In genomic region chr1:165597883-165598675, GRCh38 we compare ENCODE assay signal across 8 cellular contexts. TPM values are rescaled to one million over a fixed set of nuclear protein-coding genes. Genes with fewer than 3 reads are reported as not detected.
DNase-seq lines count a peak whose midpoint lies in the region; ATAC-seq and TF ChIP-seq lines count a peak whose summit lies in the region.

No MANE protein-coding gene starts in this region.

- H3K4me3 ChIP-seq in GM12865 (ENCODE audit: low read depth, low read length), result peak overlapping the region; percentile 62
- peak overlapping the region in 2 of 4 donors; percentile 38 to 66 for H3K4me3 ChIP-seq in adrenal gland
- peak overlapping the region; percentile 12 to 71 (median 60) for H3K4me3 ChIP-seq in heart left ventricle
- peak overlapping the region; percentile 67 for H3K4me3 ChIP-seq in trophoblast cell (ENCODE audit: low read depth, low read length)
- H3K4me3 ChIP-seq in transverse colon, result peak overlapping the region; percentile 49 to 69 (median 53)

- peak overlapping the region; percentile 76 for H4K12ac ChIP-seq in trophoblast cell (ENCODE audit: low read depth, low read length)

- WGBS in adrenal gland, 4 donors, result 0 to 1% (median 0%) methylated on average over 25 to 38 of the region's 38 CpGs
- WGBS in heart left ventricle, 4 donors, result 0 to 1% (median 0%) methylated on average over 28 to 38 of the region's 38 CpGs
- no CpG with 5 or more reads among the region's 38 CpGs for WGBS in trophoblast cell (ENCODE audit: extremely low coverage, insufficient coverage, insufficient read length)
- WGBS in transverse colon (ENCODE audit: low coverage in 1 of 2), 2 donors, result 0% methylated on average over 8 to 34 of the region's 38 CpGs

- peak overlapping the region; percentile 64 for H4K91ac ChIP-seq in trophoblast cell (ENCODE audit: low read depth, low read length)

- H3K4me1 ChIP-seq in adrenal gland (replicated peaks in 1 of 2), result peaks cover 12 to 13% of the 10 kb centered on the region in 2 donors
- H3K4me1 ChIP-seq in heart left ventricle, result peaks cover 0 to 26% (median 7%) of the 10 kb centered on the region in 12 donors
- H3K4me1 ChIP-seq in trophoblast cell (ENCODE audit: control insufficient read depth in 1 of 2, insufficient read depth in 2 of 2, low read length in 2 of 2), result peaks cover 4% of the 10 kb centered on the region in 2 experiments
- H3K4me1 ChIP-seq in transverse colon, result peaks cover 0 to 18% (median 8%) of the 10 kb centered on the region in 4 donors

- no peak for TF ChIP-seq POLR2A in adrenal gland (IDR thresholded peaks at IDR 0.05)
- TF ChIP-seq POLR2A in heart left ventricle (IDR thresholded peaks at IDR 0.05), result peak in 1 of 2 donors; percentile 15
- no peak for TF ChIP-seq POLR2A in transverse colon (IDR thresholded peaks at IDR 0.05)

- ATAC-seq in HG02759 (IDR thresholded peaks at IDR 0.05; ENCODE audit: unreplicated experiment) (peak; percentile 97), heart left ventricle (peak; percentile 99 to 100 (median 99))

- in situ Hi-C loops in transverse colon (cut with MboI; ENCODE audit: low pct_ligation_motif_present in 1 of 4, low pct_unique_long_range_greater_than_20kb in 1 of 4, low sequenced_read_pairs in 3 of 4), result loop anchor here in 3 of 4 donors (10.0 to 25.0 kb wide), 2 partner anchors 203 to 336 kb away; no protein-coding TSS in a partner anchor

- H2AK5ac ChIP-seq in trophoblast cell (ENCODE audit: low read length), result no peak overlapping the region

- H3K79me2 ChIP-seq in trophoblast cell (ENCODE audit: control insufficient read depth, insufficient read depth, low read length, poor library complexity), result peaks cover 3% of the 10 kb centered on the region

- peak overlapping the region; percentile 59 for H2BK5ac ChIP-seq in trophoblast cell (ENCODE audit: low read depth, low read length, poor library complexity)

- H3K4me2 ChIP-seq in trophoblast cell (ENCODE audit: low read length), result peak overlapping the region; percentile 74

- peaks cover 9% of the 10 kb centered on the region for H3K27me3 ChIP-seq in adrenal gland
- peaks cover 0 to 38% (median 0%) of the 10 kb centered on the region in 9 donors for H3K27me3 ChIP-seq in heart left ventricle
- H3K27me3 ChIP-seq in trophoblast cell (ENCODE audit: insufficient read depth, low read length), result no peaks in the 10 kb centered on the region
- peaks cover 35% of the 10 kb centered on the region for H3K27me3 ChIP-seq in transverse colon

- H3K9me3 ChIP-seq in adrenal gland (replicated peaks in 1 of 3), result no peaks in the 10 kb centered on the region
- no peaks in the 10 kb centered on the region for H3K9me3 ChIP-seq in heart left ventricle
- H3K9me3 ChIP-seq in trophoblast cell (ENCODE audit: insufficient read depth, low read depth, low read length), result no peaks in the 10 kb centered on the region
- H3K9me3 ChIP-seq in transverse colon, result no peaks in the 10 kb centered on the region

- intact Hi-C loops in adrenal gland (cut with DNase I), result loop anchor here in 1 of 2 donors (10.0 kb wide), 1 partner anchor 343 kb away; no protein-coding TSS in a partner anchor
- intact Hi-C loops in heart left ventricle (cut with DNase I), result loop anchor here in 6 of 10 donors (2.0 to 10.0 kb wide), 3 partner anchors 99 to 453 kb away; partner anchors contain the start of gene ALDH9A1 (in 2 of the 6)
- intact Hi-C loops in transverse colon (cut with DNase I; ENCODE audit: low total_unique reads), result no loop called here

- H3K79me1 ChIP-seq in trophoblast cell (ENCODE audit: low read length), result peaks cover 4% of the 10 kb centered on the region

- H3K27ac ChIP-seq in adrenal gland, result peak overlapping the region in 3 of 5 donors; percentile 45 to 74 (median 58)
- H3K27ac ChIP-seq in heart left ventricle, result peak overlapping the region in 11 of 12 donors; percentile 17 to 75 (median 45)
- H3K27ac ChIP-seq in trophoblast cell (ENCODE audit: low read depth, low read length), result peak overlapping the region; percentile 52
- peak overlapping the region; percentile 80 to 82 (median 81) for H3K27ac ChIP-seq in transverse colon

- peak; percentile 97 for DNase-seq in GM12865 (ENCODE audit: low read depth)
- peak; percentile 98 for DNase-seq in NCI-H128 (lab: John Stamatoyannopoulos, UW; ENCODE audit: unreplicated experiment)
- peak; percentile 93 for DNase-seq in SW480 (ENCODE audit: low spot score)
- peak; percentile 92 to 99 (median 97) for DNase-seq in adrenal gland
- DNase-seq in heart left ventricle, result peak; percentile 97 to 99 (median 98)
- peak; percentile 98 for DNase-seq in trophoblast cell
- DNase-seq in transverse colon, result peak; percentile 97

- H2BK12ac ChIP-seq in trophoblast cell (ENCODE audit: low read length), result no peak overlapping the region

- H3K36me3 ChIP-seq in adrenal gland (replicated peaks in 1 of 2) (no peaks in the 10 kb centered on the region), heart left ventricle (no peaks in the 10 kb centered on the region), trophoblast cell (ENCODE audit: control insufficient read depth in 1 of 2, insufficient read depth in 2 of 2, low read length in 2 of 2) (no peaks in the 10 kb centered on the region), transverse colon (no peaks in the 10 kb centered on the region)

- TF ChIP-seq CTCF in GM12865 (IDR thresholded peaks at IDR 0.05; ENCODE audit: insufficient read depth, low read depth, low read length, missing control alignments), result no peak
- TF ChIP-seq CTCF in adrenal gland (IDR thresholded peaks at IDR 0.05), result no peak
- TF ChIP-seq CTCF in heart left ventricle (IDR thresholded peaks at IDR 0.05), result no peak
- TF ChIP-seq CTCF in transverse colon (IDR thresholded peaks at IDR 0.05), result no peak

- TF ChIP-seq EP300 in transverse colon (IDR thresholded peaks at IDR 0.05; ENCODE audit: low read depth), result no peak

- peak overlapping the region; percentile 56 for H2AFZ ChIP-seq in trophoblast cell (ENCODE audit: insufficient read depth, low read length, poor library complexity)

- peak overlapping the region; percentile 37 for H3K4ac ChIP-seq in trophoblast cell (ENCODE audit: low read depth, low read length)

- H2BK120ac ChIP-seq in trophoblast cell (ENCODE audit: insufficient read depth, low read length, poor library complexity), result peak overlapping the region; percentile 6

- no peak overlapping the region for H3K23ac ChIP-seq in trophoblast cell (ENCODE audit: low read length)

- H3K14ac ChIP-seq in trophoblast cell (ENCODE audit: low read length), result peak overlapping the region; percentile 12

- peak overlapping the region; percentile 63 for H3K9ac ChIP-seq in trophoblast cell (ENCODE audit: low read length)

- peak overlapping the region; percentile 42 for H3K18ac ChIP-seq in trophoblast cell (ENCODE audit: low read length)

- H4K8ac ChIP-seq in trophoblast cell (ENCODE audit: low read depth, low read length), result peak overlapping the region; percentile 84

RNA-seq across cellular contexts. Expression of gene MGST3, which starts 33.0 kb away (rescaled TPM):
- total RNA-seq in adrenal gland, result 100 to 1,000 TPM; 193 to 375 (median 252) TPM
- 100 to 1,000 TPM; 287 to 434 (median 289) TPM for polyA plus RNA-seq in adrenal gland
- total RNA-seq in heart left ventricle, result 1,000 to 10,000 TPM in 1 of 9 donors, 100 to 1,000 TPM in 8; 408 to 1,027 (median 747) TPM
- polyA plus RNA-seq in heart left ventricle, result 1,000 to 10,000 TPM in 1 of 2 donors, 100 to 1,000 TPM in 1; 399 to 1,314 TPM
- 373 and 375 TPM in 2 replicates for polyA plus RNA-seq in trophoblast cell (2013)
- total RNA-seq in transverse colon, result 100 to 1,000 TPM in 3 of 4 donors, 10 to 100 TPM in 1; 84.4 to 387 (median 220) TPM

RNA-seq across cellular contexts. Expression of gene LRRC52, which starts 54.3 kb away (rescaled TPM):
- not detected for total RNA-seq in adrenal gland
- not detected for polyA plus RNA-seq in adrenal gland
- 1 to 10 TPM in 1 of 9 donors, under 1 TPM in 4, not detected in 4; 0.17 to 1.0 (median 0.44) TPM for total RNA-seq in heart left ventricle
- under 1 TPM; 0.12 to 0.15 TPM for polyA plus RNA-seq in heart left ventricle
- polyA plus RNA-seq in trophoblast cell (2013), result not detected in 2 replicates
- not detected for total RNA-seq in transverse colon
